In genomic region chr19:40805258-40805868, GRCh38 we compare ENCODE assay signal across 9 cellular contexts. TPM values are rescaled to one million over a fixed set of nuclear protein-coding genes. Genes with fewer than 3 reads are reported as not detected.
DNase-seq lines count a peak whose midpoint lies in the region; ATAC-seq and TF ChIP-seq lines count a peak whose summit lies in the region.
"Had no signal": no experiment of that assay in that cellular context is flagged by ENCODE, and none has a peak within 500 bp of the region (broad histone marks: within the 10 kb centered on the region; RNA-seq: fewer than 3 reads in every experiment).

No MANE protein-coding gene starts in this region.

- H3K4me3 ChIP-seq in GM23338 (no peak overlapping the region), gastroesophageal sphincter (no peak overlapping the region), rectal smooth muscle tissue (ENCODE audit: low read length) (peak overlapping the region; percentile 25)

- H3K36me3 ChIP-seq in GM23338 (ENCODE audit: insufficient read depth) = peaks cover 8% of the 10 kb centered on the region; the same call in 1 of the 2 replicates
- peaks cover 0 to 37% of the 10 kb centered on the region in 2 donors for H3K36me3 ChIP-seq in gastroesophageal sphincter
- peaks cover 23% of the 10 kb centered on the region for H3K36me3 ChIP-seq in rectal smooth muscle tissue (ENCODE audit: control insufficient read depth, insufficient read depth, low read length)

- peaks cover 47% of the 10 kb centered on the region for H3F3A ChIP-seq in GM23338 (replicated peaks; ENCODE audit: low read depth)

- H3K27ac ChIP-seq in GM23338 (ENCODE audit: low read depth) = peak overlapping the region; percentile 90
- peak overlapping the region in 3 of 4 donors; percentile 95 to 99 (median 98) for H3K27ac ChIP-seq in gastroesophageal sphincter
- peak overlapping the region; percentile 57 for H3K27ac ChIP-seq in rectal smooth muscle tissue (ENCODE audit: low read depth, low read length)

- no peak overlapping the region for H2AFZ ChIP-seq in GM23338

- DNase-seq in GM23338 (ENCODE audit: low spot score) (no peak), GM19238 (ENCODE audit: insufficient read length, low spot score) (no peak), AG08396 (ENCODE audit: low spot score) (no peak), LoVo (ENCODE audit: low spot score) (no peak)
- peak; percentile 44 to 46 for DNase-seq in activated T-cell treated with anti-CD3 and anti-CD28 coated beads, Interleukin-2, amount 50 U/mL, for 48 hours
- DNase-seq: Kasumi-1 had no signal

- TF ChIP-seq CTCF in GM23338 (conservative IDR thresholded peaks at IDR 0.05; ENCODE audit: low read depth in 2 of 2) (no peak), gastroesophageal sphincter (IDR thresholded peaks at IDR 0.05) (no peak)

- H3K4me1 Mint-ChIP-seq in GM23338 = peaks cover 72% of the 10 kb centered on the region

- H3K27me3 Mint-ChIP-seq in GM23338 (ENCODE audit: insufficient read depth, low read depth, poor library complexity) = peaks cover 42% of the 10 kb centered on the region

- H3K27ac Mint-ChIP-seq in GM23338 = no peak overlapping the region; the same call in 1 of the 2 replicates

- H3K4me2 ChIP-seq in GM23338 = peak overlapping the region; percentile 70

- 52% methylated on average over 2 of the region's 2 CpGs; no CpG with 5 or more reads in 1 of the 2 donors for WGBS in gastroesophageal sphincter (ENCODE audit: low coverage in 1 of 2), 2 donors

- no peak for TF ChIP-seq EP300 in gastroesophageal sphincter (IDR thresholded peaks at IDR 0.05)

- peaks cover 55% of the 10 kb centered on the region for H4K20me1 ChIP-seq in GM23338 (replicated peaks; ENCODE audit: insufficient read depth)

- H3K4me3 Mint-ChIP-seq in GM23338 = no peak overlapping the region

- no peaks in the 10 kb centered on the region for H3K9me3 ChIP-seq in gastroesophageal sphincter

- no peaks in the 10 kb centered on the region for H3K9me3 Mint-ChIP-seq in GM23338

- no peaks in the 10 kb centered on the region for H3K27me3 ChIP-seq in GM23338 (ENCODE audit: insufficient read depth)
- H3K27me3 ChIP-seq in gastroesophageal sphincter = no peaks in the 10 kb centered on the region
- H3K27me3 ChIP-seq in rectal smooth muscle tissue (ENCODE audit: control insufficient read depth, insufficient read depth, low read length) = no peaks in the 10 kb centered on the region

- peaks cover 66% of the 10 kb centered on the region for H3K36me3 Mint-ChIP-seq in GM23338 (ENCODE audit: low read depth)

- ATAC-seq in GM23338 = no peak
- ATAC-seq in gastroesophageal sphincter = no peak
- no peak for ATAC-seq in GM21390 (IDR thresholded peaks at IDR 0.05; ENCODE audit: unreplicated experiment)

- no peak overlapping the region for H3K9ac ChIP-seq in rectal smooth muscle tissue (ENCODE audit: low read length)

- no peak for TF ChIP-seq POLR2A in gastroesophageal sphincter (IDR thresholded peaks at IDR 0.05)

- no peaks in the 10 kb centered on the region for H3K9me2 ChIP-seq in GM23338 (ENCODE audit: insufficient read depth)

- H3K4me1 ChIP-seq in GM23338 (ENCODE audit: insufficient read depth) (peaks cover 60% of the 10 kb centered on the region), gastroesophageal sphincter (peaks cover 16 to 100% (median 82%) of the 10 kb centered on the region in 3 donors), rectal smooth muscle tissue (ENCODE audit: control insufficient read depth, insufficient read depth, low read length) (peaks cover 46% of the 10 kb centered on the region)

- peaks cover 71% of the 10 kb centered on the region for H3K79me2 ChIP-seq in GM23338 (replicated peaks; ENCODE audit: insufficient read depth)

TF ChIP-seq in GM23338, 12 proteins besides CTCF, POLR2A, EP300 and RAD21 (continues in another document):
- TF ChIP-seq, protein P1, sequence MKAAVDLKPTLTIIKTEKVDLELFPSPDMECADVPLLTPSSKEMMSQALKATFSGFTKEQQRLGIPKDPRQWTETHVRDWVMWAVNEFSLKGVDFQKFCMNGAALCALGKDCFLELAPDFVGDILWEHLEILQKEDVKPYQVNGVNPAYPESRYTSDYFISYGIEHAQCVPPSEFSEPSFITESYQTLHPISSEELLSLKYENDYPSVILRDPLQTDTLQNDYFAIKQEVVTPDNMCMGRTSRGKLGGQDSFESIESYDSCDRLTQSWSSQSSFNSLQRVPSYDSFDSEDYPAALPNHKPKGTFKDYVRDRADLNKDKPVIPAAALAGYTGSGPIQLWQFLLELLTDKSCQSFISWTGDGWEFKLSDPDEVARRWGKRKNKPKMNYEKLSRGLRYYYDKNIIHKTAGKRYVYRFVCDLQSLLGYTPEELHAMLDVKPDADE (IDR thresholded peaks at IDR 0.05) = no peak
- TF ChIP-seq POLR2AphosphoS5 (IDR thresholded peaks at IDR 0.05; ENCODE audit: low read depth) (no peak), ZNF462 (CRISPR knock-in tag; IDR thresholded peaks at IDR 0.05) (no peak), JUNB (IDR thresholded peaks at IDR 0.05; ENCODE audit: unreplicated experiment) (no peak), STAT1 (IDR thresholded peaks at IDR 0.05; ENCODE audit: unreplicated experiment) (no peak)

RNA-seq across cellular contexts. Expression of gene EGLN2, which starts 6.4 kb away (rescaled TPM):
- 98.3 and 118 TPM in 2 replicates for total RNA-seq in GM23338 (2014; rRNA removed; shearing (Covaris generic))
- polyA plus RNA-seq in GM23338 (2016; fragmentation: Nextera tagmentation; extraction: Ambion mirVana) = 55.8 and 59.9 TPM in 2 replicates
- total RNA-seq in gastroesophageal sphincter = 100 to 1,000 TPM in 3 of 4 donors, 10 to 100 TPM in 1; 99.1 to 115 (median 107) TPM

RNA-seq across cellular contexts. Expression of gene RAB4B, which starts 27.3 kb away (rescaled TPM):
- total RNA-seq in GM23338 (2014; rRNA removed; shearing (Covaris generic)) = 27.4 and 32.6 TPM in 2 replicates
- polyA plus RNA-seq in GM23338 (2016; fragmentation: Nextera tagmentation; extraction: Ambion mirVana) = 23.0 and 29.0 TPM in 2 replicates
- 10 to 100 TPM; 18.7 to 27.5 (median 20.9) TPM for total RNA-seq in gastroesophageal sphincter

RNA-seq across cellular contexts. Expression of gene MIA, which starts 30.0 kb away (rescaled TPM):
- total RNA-seq in GM23338 (2014; rRNA removed; shearing (Covaris generic)) = not detected in 2 replicates
- not detected in 2 replicates for polyA plus RNA-seq in GM23338 (2016; fragmentation: Nextera tagmentation; extraction: Ambion mirVana)
- total RNA-seq in gastroesophageal sphincter = 1 to 10 TPM in 3 of 4 donors, not detected in 1; 1.4 to 9.2 (median 3.1) TPM

RNA-seq across cellular contexts. Expression of gene CYP2A6, which starts 44.9 kb away (rescaled TPM):
- not detected in 2 replicates for total RNA-seq in GM23338 (2014; rRNA removed; shearing (Covaris generic))
- polyA plus RNA-seq in GM23338 (2016; fragmentation: Nextera tagmentation; extraction: Ambion mirVana) = 0.39 TPM in 1 of 2 replicates, not detected in the other
- total RNA-seq in gastroesophageal sphincter = not detected

RNA-seq across cellular contexts. Expression of gene SNRPA, which starts 54.4 kb away (rescaled TPM):
- total RNA-seq in GM23338 (2014; rRNA removed; shearing (Covaris generic)) = 239 and 295 TPM in 2 replicates
- 321 and 326 TPM in 2 replicates for polyA plus RNA-seq in GM23338 (2016; fragmentation: Nextera tagmentation; extraction: Ambion mirVana)
- total RNA-seq in gastroesophageal sphincter = 10 to 100 TPM; 24.5 to 56.0 (median 48.2) TPM

Comparison
In these comparisons a context has a peak if more than half of its experiments do, and no peak if none do; other contexts are left out.
1. DNase-seq: peak in activated T-cell treated with anti-CD3 and anti-CD28 coated beads, Interleukin-2, amount 50 U/mL, for 48 hours (2 of 2); none in GM23338 (single experiment), GM19238 (single experiment), AG08396 (single experiment) and LoVo (single experiment).
2. Peak in every context shown above with its lines, with median percentiles within 50 percentile points of each other: H3K27ac ChIP-seq.